9 cellular contexts compared by ENCODE assay signal in genomic region chr7:136869991-136870798, GRCh38. TPM values are rescaled to one million over a fixed set of nuclear protein-coding genes. Genes with fewer than 3 reads are reported as not detected.
DNase-seq lines count a peak whose midpoint lies in the region; ATAC-seq and TF ChIP-seq lines count a peak whose summit lies in the region.
"Had no signal": no experiment of that assay in that cellular context is flagged by ENCODE, and none has a peak within 500 bp of the region (broad histone marks: within the 10 kb centered on the region; RNA-seq: fewer than 3 reads in every experiment).

No MANE protein-coding gene starts in this region.

- no peak for ATAC-seq in HG03442 (IDR thresholded peaks at IDR 0.05; ENCODE audit: unreplicated experiment)

- peaks cover 27% of the 10 kb centered on the region for H3K4me1 Mint-ChIP-seq in chondrocyte (ENCODE audit: low read depth)

- no peak overlapping the region for H3K9ac ChIP-seq in iPS-20b (ENCODE audit: low read depth, low read length)

- H3K9me3 ChIP-seq in iPS-20b (ENCODE audit: insufficient read depth, low read depth, low read length) (no peaks in the 10 kb centered on the region), stomach (no peaks in the 10 kb centered on the region)

- CTCF ChIA-PET in HEK293T (lab: Yijun Ruan, JAX) = no interaction called here

- H3K4me1 ChIP-seq in iPS-20b (ENCODE audit: insufficient read depth, low read length) = no peaks in the 10 kb centered on the region; the same call in 1 of the 2 replicates
- peaks cover 0 to 40% (median 34%) of the 10 kb centered on the region in 4 donors for H3K4me1 ChIP-seq in stomach

- DNase-seq in HFF-Myc (ENCODE audit: extremely low read depth, low read depth) = no peak
- peak; percentile 67 for DNase-seq in chondrocyte (ENCODE audit: low spot score)
- DNase-seq in stomach = no peak
- DNase-seq in CD1c-positive myeloid dendritic cell (ENCODE audit: extremely low spot score) = no peak
- DNase-seq in kidney glomerular epithelial cell (lab: John Stamatoyannopoulos, UW) = no peak
- no peak for DNase-seq in HEK293T (ENCODE audit: extremely low spot score)
- DNase-seq: activated T-cell treated with anti-CD3 and anti-CD28 coated beads, Interleukin-2, amount 50 U/mL, for 48 hours had no signal

- H3K4me3 ChIP-seq in HFF-Myc (replicated peaks; ENCODE audit: low read depth, low read length) = peak overlapping the region; percentile 44
- peak overlapping the region; percentile 61 for H3K4me3 ChIP-seq in iPS-20b (ENCODE audit: low read length)
- peak overlapping the region; percentile 50 to 55 (median 52) for H3K4me3 ChIP-seq in stomach

- peak overlapping the region; percentile 74 for H3K4me3 Mint-ChIP-seq in chondrocyte (ENCODE audit: unreplicated experiment)

- TF ChIP-seq CTCF in HFF-Myc (IDR thresholded peaks at IDR 0.05; ENCODE audit: low read depth, low read length, missing control alignments) (no peak), chondrocyte (IDR thresholded peaks at IDR 0.05) (no peak), stomach (IDR thresholded peaks at IDR 0.05) (no peak)

- no peak for TF ChIP-seq POLR2A in stomach (IDR thresholded peaks at IDR 0.05)

- peaks cover 58% of the 10 kb centered on the region for H3K27me3 Mint-ChIP-seq in chondrocyte (ENCODE audit: low read depth)

- TF ChIP-seq EP300 in stomach (IDR thresholded peaks at IDR 0.05) = no peak

- 3 to 4% (median 4%) methylated on average over 46 to 48 of the region's 48 CpGs for WGBS in stomach, 5 donors

- H3K9me3 Mint-ChIP-seq in chondrocyte (ENCODE audit: low read depth) = no peaks in the 10 kb centered on the region

- no peak overlapping the region for H3K27ac ChIP-seq in iPS-20b (ENCODE audit: low read length)
- H3K27ac ChIP-seq in stomach = peak overlapping the region in 3 of 5 donors; percentile 33 to 55 (median 54)

- H3K36me3 ChIP-seq in iPS-20b (ENCODE audit: insufficient read depth, low read depth, low read length) = no peaks in the 10 kb centered on the region
- no peaks in the 10 kb centered on the region for H3K36me3 ChIP-seq in stomach

- peaks cover 82% of the 10 kb centered on the region for H3K27me3 ChIP-seq in iPS-20b (ENCODE audit: insufficient read depth, low read length)
- H3K27me3 ChIP-seq in stomach = peaks cover 0 to 45% (median 35%) of the 10 kb centered on the region in 3 donors

- H3K36me3 Mint-ChIP-seq in chondrocyte (ENCODE audit: low read depth) = no peaks in the 10 kb centered on the region

- H3K27ac Mint-ChIP-seq in chondrocyte (ENCODE audit: unreplicated experiment) = no peak overlapping the region

- intact Hi-C loops in stomach (cut with DNase I; ENCODE audit: low total_unique reads) = no loop called here

- POLR2A ChIA-PET in HEK293T (lab: Yijun Ruan, JAX) = no interaction called here

TF ChIP-seq in HEK293T, 16 proteins besides CTCF, POLR2A, EP300 and RAD21:
- TF ChIP-seq TARDBP (IDR thresholded peaks at IDR 0.05) (no peak), SP1 (IDR thresholded peaks at IDR 0.05) (no peak), HDGF (IDR thresholded peaks at IDR 0.05; ENCODE audit: borderline replicate concordance) (no peak), L3MBTL2 (conservative IDR thresholded peaks at IDR 0.05) (no peak), BHLHE40 (IDR thresholded peaks at IDR 0.05; ENCODE audit: borderline replicate concordance) (no peak), CTBP1 (IDR thresholded peaks at IDR 0.05; ENCODE audit: borderline replicate concordance) (no peak), FOXK2 (IDR thresholded peaks at IDR 0.05) (no peak), ZNF384 (IDR thresholded peaks at IDR 0.05) (no peak), ELF4 (IDR thresholded peaks at IDR 0.05) (no peak)

RNA-seq across cellular contexts. Expression of gene CHRM2, which starts 1.7 kb away (rescaled TPM):
- total RNA-seq in chondrocyte = 0.07 TPM in 1 of 3 replicates, not detected in the others
- 10 to 100 TPM in 3 of 5 donors, 1 to 10 TPM in 2; 4.1 to 50.9 (median 17.5) TPM for total RNA-seq in stomach
- 1 to 10 TPM in 1 of 3 donors, under 1 TPM in 1, not detected in 1; 0.19 to 1.7 TPM for polyA plus RNA-seq in stomach
